Comparison of ENCODE assay signal across 11 cellular contexts in the genomic region with DNA sequence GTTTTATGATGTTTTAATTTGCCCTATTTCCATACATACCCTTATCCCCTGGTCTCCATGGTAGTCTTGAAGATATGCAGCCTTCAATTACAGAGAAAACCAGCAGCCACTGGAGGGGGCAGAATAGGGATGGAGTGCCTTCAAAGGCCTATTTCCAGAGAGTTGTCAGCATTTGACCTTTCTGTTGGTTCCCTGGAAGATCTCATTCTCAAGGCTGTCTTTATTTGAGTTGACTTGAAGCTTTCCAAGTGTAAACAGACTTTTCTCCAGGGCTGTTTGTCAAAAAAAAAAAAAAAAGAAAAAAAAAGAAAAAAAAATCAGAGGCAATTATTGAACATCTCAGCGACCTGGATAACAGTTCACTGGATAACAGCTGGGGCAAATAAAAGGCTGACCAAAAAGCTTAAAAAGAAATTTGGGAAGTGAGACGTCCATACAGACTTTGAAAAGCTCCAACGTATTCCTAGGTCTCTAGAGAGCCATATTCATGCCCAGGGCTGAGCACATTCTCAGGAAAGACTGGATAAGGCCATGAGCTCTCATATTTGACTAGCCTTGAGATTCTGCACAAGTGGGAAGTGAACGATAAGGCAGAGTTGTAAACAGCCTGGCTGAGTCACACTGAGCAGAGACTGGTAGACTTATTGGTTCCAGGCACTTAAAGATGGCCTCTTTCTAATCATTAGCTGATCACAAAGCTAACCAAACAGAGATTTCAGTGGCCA.
DNase-seq lines count a peak whose midpoint lies in the region; ATAC-seq and TF ChIP-seq lines count a peak whose summit lies in the region.
"Had no signal": no experiment of that assay in that cellular context is flagged by ENCODE, and none has a peak within 500 bp of the region (broad histone marks: within the 10 kb centered on the region; RNA-seq: fewer than 3 reads in every experiment).

No MANE protein-coding gene starts in this region.

- H3K27ac ChIP-seq in colonic mucosa = peak overlapping the region; percentile 44
- H3K27ac ChIP-seq in hepatocyte = peak overlapping the region; percentile 92
- H3K27ac ChIP-seq in gastrocnemius medialis = peak overlapping the region; percentile 53 to 73 (median 61)
- H3K27ac ChIP-seq: PC-9 had no signal

- H3K9me2 ChIP-seq in hepatocyte (replicated peaks; ENCODE audit: insufficient read depth) = no peaks in the 10 kb centered on the region

- H3K36me3 ChIP-seq in colonic mucosa (no peaks in the 10 kb centered on the region), hepatocyte (replicated peaks; ENCODE audit: insufficient read depth, low read depth) (no peaks in the 10 kb centered on the region), gastrocnemius medialis (no peaks in the 10 kb centered on the region), BE2C (no peaks in the 10 kb centered on the region)
- H3K36me3 ChIP-seq: MG63 had no signal

- WGBS in hepatocyte (ENCODE audit: low lambda C conversion rate, missing lambda C conversion rate) = 15% methylated on average over 4 of the region's 4 CpGs

- H3K4me3 ChIP-seq in colonic mucosa (no peak overlapping the region), hepatocyte (no peak overlapping the region), gastrocnemius medialis (no peak overlapping the region), BE2C (ENCODE audit: low read depth, low read length) (no peak overlapping the region)
- H3K4me3 ChIP-seq: MG63, PC-9 had no signal

- H4K20me1 ChIP-seq in hepatocyte (ENCODE audit: insufficient read depth, poor library complexity, severe bottlenecking) = no peaks in the 10 kb centered on the region

- in situ Hi-C loops in gastrocnemius medialis (cut with MboI; ENCODE audit: low sequenced_read_pairs in 4 of 4) = no loop called here

- ATAC-seq in gastrocnemius medialis (peak; percentile 47 to 66), GM18505 (IDR thresholded peaks at IDR 0.05; ENCODE audit: unreplicated experiment) (no peak)

- H3K4me1 ChIP-seq in colonic mucosa = no peaks in the 10 kb centered on the region
- H3K4me1 ChIP-seq in hepatocyte (ENCODE audit: insufficient read depth) = peaks cover 28% of the 10 kb centered on the region
- H3K4me1 ChIP-seq in gastrocnemius medialis = no peaks in the 10 kb centered on the region
- no peaks in the 10 kb centered on the region for H3K4me1 ChIP-seq in BE2C

- no peaks in the 10 kb centered on the region for H3K79me2 ChIP-seq in hepatocyte

- intact Hi-C loops in colonic mucosa (cut with DNase I) = no loop called here
- intact Hi-C loops in gastrocnemius medialis (cut with DNase I; ENCODE audit: low total_unique reads) = loop anchor here (10.0 kb wide), 1 partner anchor 264 kb away; no protein-coding TSS in a partner anchor

- no peak overlapping the region for H3K9ac ChIP-seq in colonic mucosa (ENCODE audit: low read depth in 2 of 2, low read length in 2 of 2)

- H3K27me3 ChIP-seq in colonic mucosa (no peaks in the 10 kb centered on the region), hepatocyte (no peaks in the 10 kb centered on the region), gastrocnemius medialis (no peaks in the 10 kb centered on the region), BE2C (no peaks in the 10 kb centered on the region)
- H3K27me3 ChIP-seq: MG63 had no signal

- H3K9me3 ChIP-seq in colonic mucosa (no peaks in the 10 kb centered on the region), hepatocyte (ENCODE audit: low read depth) (peaks cover 12% of the 10 kb centered on the region), gastrocnemius medialis (peaks cover 0 to 7% (median 0%) of the 10 kb centered on the region in 3 donors), BE2C (no peaks in the 10 kb centered on the region)

- peak overlapping the region; percentile 23 for H3K4me2 ChIP-seq in hepatocyte
- H3K4me2 ChIP-seq: PC-9 had no signal

- TF ChIP-seq POLR2A in gastrocnemius medialis (IDR thresholded peaks at IDR 0.05) (no peak), GM18505 (IDR thresholded peaks at IDR 0.05; ENCODE audit: borderline replicate concordance, extremely low read depth, insufficient read depth, insufficient read length) (no peak)

- no peak overlapping the region for H2AFZ ChIP-seq in hepatocyte
- H2AFZ ChIP-seq: PC-9 had no signal

- DNase-seq in DMS53 treated with DMSO at 0.1 percent for 48 hours (lab: John Stamatoyannopoulos, UW; ENCODE audit: unreplicated experiment) (peak; percentile 52), colonic mucosa (no peak), hepatocyte (ENCODE audit: low spot score) (peak; percentile 67), gastrocnemius medialis (no peak), BE2C (no peak), T-helper 2 cell (no peak), NCI-H69 (lab: John Stamatoyannopoulos, UW) (no peak)
- DNase-seq: EL, MG63, PC-9 had no signal

- TF ChIP-seq CTCF in colonic mucosa (IDR thresholded peaks at IDR 0.05) = no peak
- TF ChIP-seq CTCF in hepatocyte (IDR thresholded peaks at IDR 0.05; ENCODE audit: poor library complexity) = no peak
- TF ChIP-seq CTCF in gastrocnemius medialis (IDR thresholded peaks at IDR 0.05 in 4 of 5, conservative IDR thresholded peaks at IDR 0.05 in 1 of 5) = no peak
- no peak for TF ChIP-seq CTCF in BE2C (IDR thresholded peaks at IDR 0.05; ENCODE audit: low read depth, low read length)

Comparison
In these comparisons a context has a peak if more than half of its experiments do, and no peak if none do; other contexts are left out.
1. DNase-seq: peak in DMS53 treated with DMSO at 0.1 percent for 48 hours (single experiment) and hepatocyte (single experiment); none in colonic mucosa (single experiment), gastrocnemius medialis (0 of 2), BE2C (single experiment), T-helper 2 cell (0 of 5) and NCI-H69 (single experiment).
2. Peak in every context shown above with its lines, with median percentiles within 50 percentile points of each other: H3K27ac ChIP-seq.